ENCODE assay signal across 12 cellular contexts in the genomic region with DNA sequence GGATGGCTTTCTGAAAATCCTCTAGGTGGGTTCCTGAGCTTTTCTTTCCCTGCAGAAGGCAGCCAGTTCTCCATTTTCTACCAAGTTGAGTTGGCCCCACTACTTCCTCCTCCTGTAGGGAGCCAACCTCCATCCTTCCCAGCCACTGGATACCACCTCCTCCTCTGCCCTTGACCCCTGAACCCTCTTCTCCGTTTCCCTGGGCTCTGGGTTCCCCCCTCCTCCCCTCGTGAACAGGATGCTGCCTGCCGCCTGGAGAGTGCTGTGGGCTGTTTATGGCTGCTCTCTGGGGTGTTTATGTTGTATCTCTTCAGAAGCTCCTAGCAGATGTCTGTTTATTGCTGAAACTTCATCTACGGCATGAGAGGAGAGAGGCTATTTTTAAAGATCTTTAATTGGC. TPM values are rescaled to one million over a fixed set of nuclear protein-coding genes. Genes with fewer than 3 reads are reported as not detected.
DNase-seq lines count a peak whose midpoint lies in the region; ATAC-seq, FAIRE-seq and TF ChIP-seq lines count a peak whose summit lies in the region.
"Had no signal": no experiment of that assay in that cellular context is flagged by ENCODE, and none has a peak within 500 bp of the region (broad histone marks: within the 10 kb centered on the region; RNA-seq: fewer than 3 reads in every experiment).

No MANE protein-coding gene starts in this region.

- H2AFZ ChIP-seq in GM12878 (ENCODE audit: control insufficient read depth, low read depth, low read length), result no peak overlapping the region

- no peak for FAIRE-seq in GM12878 (lab: Jason Lieb, UNC)

- H3K9ac ChIP-seq in BLaER1 (no peak overlapping the region), GM12878 (ENCODE audit: control insufficient read depth, insufficient read depth, low read length) (no peak overlapping the region), liver (ENCODE audit: low read depth in 1 of 2, low read length in 2 of 2) (no peak overlapping the region)

- TF ChIP-seq CTCF in HFFc6 (IDR thresholded peaks at IDR 0.05) (no peak), GM12878 (IDR thresholded peaks at IDR 0.05 in 2 of 3, conservative IDR thresholded peaks at IDR 0.05 in 1 of 3; ENCODE audit: control insufficient read depth in 2 of 3, extremely low read depth in 1 of 3, insufficient read depth in 1 of 3, low read depth in 3 of 3, low read length in 3 of 3) (no peak), liver (IDR thresholded peaks at IDR 0.05; ENCODE audit: low read depth, low read length, missing input control) (no peak)

- H3K4me3 ChIP-seq in BLaER1 (no peak overlapping the region), GM12878 (no peak overlapping the region), liver (ENCODE audit: low read depth in 1 of 3, low read length in 3 of 3) (no peak overlapping the region)
- H3K4me3 ChIP-seq: MG63, SK-N-MC had no signal

- WGBS in GM12878 (ENCODE audit: insufficient coverage, insufficient replicate concordance, low lambda C conversion rate, missing lambda C conversion rate), result 29% methylated on average over 4 of the region's 4 CpGs
- WGBS in liver, result 59% methylated on average over 4 of the region's 4 CpGs

- peak overlapping the region; percentile 56 for H3K27ac ChIP-seq in BLaER1
- no peak overlapping the region for H3K27ac ChIP-seq in GM12878 (ENCODE audit: control insufficient read depth, insufficient read depth)
- H3K27ac ChIP-seq in liver (ENCODE audit: low read depth in 1 of 2, low read length in 2 of 2), result no peak overlapping the region
- H3K27ac ChIP-seq: SK-N-MC had no signal

- CTCF ChIA-PET in GM12878 (lab: Yijun Ruan, JAX), result interaction anchor here (1.2 to 1.9 kb wide), 2 partner anchors 118 to 139 kb away, joined by 3 to 9 read pairs; no protein-coding TSS in a partner anchor

- POLR2A ChIA-PET in GM12878 (lab: Charles Lee), result no interaction called here

- H3K27me3 Mint-ChIP-seq in HFFc6 (ENCODE audit: insufficient read depth), result peaks cover 2% of the 10 kb centered on the region; the same call in 1 of the 2 replicates

- 0 out of 2 replicates have a peak, but pooled peaks have one; percentile 18 for TF ChIP-seq RAD21 in GM12878 (IDR thresholded peaks at IDR 0.05; ENCODE audit: insufficient read depth, low read depth, low read length)
- TF ChIP-seq RAD21 in liver (IDR thresholded peaks at IDR 0.05), result no peak

- H3K9me3 Mint-ChIP-seq in HFFc6, result no peaks in the 10 kb centered on the region

- H3K4me1 ChIP-seq in BLaER1, result peaks cover 41% of the 10 kb centered on the region
- no peaks in the 10 kb centered on the region; the same call in 1 of the 2 replicates for H3K4me1 ChIP-seq in GM12878 (ENCODE audit: control insufficient read depth, insufficient read depth, low read length)
- H3K4me1 ChIP-seq in liver (ENCODE audit: control insufficient read depth in 4 of 4, insufficient read depth in 4 of 4, low read length in 3 of 4), result peaks cover 0 to 3% (median 2%) of the 10 kb centered on the region in 4 donors

- SMC1A ChIA-PET in GM12878 (lab: Charles Lee; ENCODE audit: uncharacterized antibody, unreplicated experiment), result interaction anchor here (0.6 to 1.0 kb wide), 2 partner anchors 9 to 18 kb away, joined by 3 read pairs; no protein-coding TSS in a partner anchor

- H3K4me1 Mint-ChIP-seq in HFFc6 (ENCODE audit: low read depth), result peaks cover 91% of the 10 kb centered on the region

- TF ChIP-seq POLR2A in GM12878 (IDR thresholded peaks at IDR 0.05; ENCODE audit: low read depth, low read length), result no peak

- peak overlapping the region; percentile 62 for H3K27ac Mint-ChIP-seq in HFFc6

- no TSS peak for BruUV-seq in GM12878 (replicated peaks; lab: Mats Ljungman, UMichigan)

- H3K4me3 Mint-ChIP-seq in HFFc6, result no peak overlapping the region; the same call in 1 of the 2 replicates

- H3K36me3 ChIP-seq in BLaER1, result no peaks in the 10 kb centered on the region
- no peaks in the 10 kb centered on the region for H3K36me3 ChIP-seq in GM12878 (ENCODE audit: control insufficient read depth in 2 of 2, insufficient read depth in 2 of 2, low read length in 1 of 2)
- H3K36me3 ChIP-seq in liver (ENCODE audit: control insufficient read depth in 4 of 4, insufficient read depth in 3 of 4, low read depth in 1 of 4, low read length in 3 of 4), result peaks cover 0 to 2% (median 0%) of the 10 kb centered on the region in 4 donors

- no peak for ATAC-seq in GM12878
- ATAC-seq in HG02973 (IDR thresholded peaks at IDR 0.05; ENCODE audit: unreplicated experiment), result no peak
- ATAC-seq in HG03139 (IDR thresholded peaks at IDR 0.05; ENCODE audit: unreplicated experiment), result no peak
- no peak for ATAC-seq in HG03521 (IDR thresholded peaks at IDR 0.05; ENCODE audit: unreplicated experiment)

- in situ Hi-C loops in GM12878 (cut with MboI), result no loop called here

- RAD21 ChIA-PET in GM12878 (lab: Charles Lee; ENCODE audit: unreplicated experiment), result no interaction called here

- H3K9me3 ChIP-seq in BLaER1 (no peaks in the 10 kb centered on the region), GM12878 (replicated peaks; ENCODE audit: control insufficient read depth, insufficient read depth, low read length) (no peaks in the 10 kb centered on the region), liver (ENCODE audit: control insufficient read depth in 4 of 4, low read length in 3 of 4) (no peaks in the 10 kb centered on the region)
- H3K9me3 ChIP-seq: MG63 had no signal

- intact Hi-C loops in GM12878 (cut with micrococcal nuclease; ENCODE audit: unreplicated experiment), result no loop called here

- no peaks in the 10 kb centered on the region for H3K79me2 ChIP-seq in GM12878 (ENCODE audit: control insufficient read depth, insufficient read depth, low read length)

- no peak for TF ChIP-seq EP300 in GM12878 (IDR thresholded peaks at IDR 0.05; ENCODE audit: borderline replicate concordance in 1 of 2, control insufficient read depth in 1 of 2, low read depth in 2 of 2, low read length in 2 of 2)

- H3K4me2 ChIP-seq in BLaER1 (peak overlapping the region; percentile 68), GM12878 (ENCODE audit: control insufficient read depth, insufficient read depth) (no peak overlapping the region)

- peaks cover 52% of the 10 kb centered on the region for H3K36me3 Mint-ChIP-seq in HFFc6 (ENCODE audit: low read depth)

- H3K27me3 ChIP-seq in BLaER1 (no peaks in the 10 kb centered on the region), GM12878 (replicated peaks in 1 of 2; ENCODE audit: control insufficient read depth in 2 of 2, insufficient read depth in 2 of 2, low read length in 1 of 2) (no peaks in the 10 kb centered on the region; a peak in 1 of 4 replicates), liver (ENCODE audit: control insufficient read depth in 4 of 4, insufficient read depth in 4 of 4, low read length in 3 of 4) (no peaks in the 10 kb centered on the region)
- H3K27me3 ChIP-seq: MG63 had no signal

- no peaks in the 10 kb centered on the region for H4K20me1 ChIP-seq in BLaER1
- no peaks in the 10 kb centered on the region for H4K20me1 ChIP-seq in GM12878 (ENCODE audit: control insufficient read depth, insufficient read depth)

- DNase-seq in HFFc6 (no peak), GM12878 (ENCODE audit: low read depth, low spot score) (no peak), hepatic stellate cell (ENCODE audit: low spot score) (no peak)
- DNase-seq: activated T-cell treated with anti-CD3 and anti-CD28 coated beads for 4 hours; effector CD4-positive, alpha-beta T cell; MG63 had no signal

TF ChIP-seq in liver, 16 proteins besides CTCF, POLR2A, EP300 and RAD21:
- TF ChIP-seq NR2F2 (IDR thresholded peaks at IDR 0.05) (peak; percentile 40), JUND (IDR thresholded peaks at IDR 0.05) (no peak)

RNA-seq across cellular contexts. Expression of gene MICAL2, which starts 8.6 kb away (rescaled TPM):
- 100 to 1,000 TPM; 199 to 252 (median 233) TPM for total RNA-seq in HFFc6 (2021; fragmentation: NEBNext Ultra II Directional; extraction: Animal tissue kit (Norgen Biotek cat#: 25700))
- total RNA-seq in GM12878 (2013; cell fraction: nucleolus; rRNA removed), result 1.7 and 2.6 TPM in 2 replicates
- total RNA-seq in GM12878 (2014; rRNA removed) (2.2 and 3.4 TPM in 2 replicates), GM12878 (2014; rRNA removed; fragmentation: Illumina TruSeq; extraction: Trizol) (2.9 and 3.6 TPM in 2 replicates), GM12878 (2021) (4.9 and 5.6 TPM in 2 replicates), liver (100 to 1,000 TPM in 1 of 2 donors, 10 to 100 TPM in 1; 65.6 to 113 TPM)
- 0.41 TPM for polyA plus RNA-seq in GM12878 (2011; ENCODE audit: low read depth)
- polyA plus RNA-seq in GM12878 (2011; rRNA removed) (1.3 and 1.8 TPM in 2 replicates), GM12878 (2014; fragmentation: Illumina TruSeq; extraction: Trizol) (1.5 and 2.6 TPM in 2 replicates), GM12878 (2014; fragmentation: Nextera tagmentation; extraction: Ambion mirVana) (1 to 10 TPM in 1 of 2 experiments, under 1 TPM in 1; 0.90 to 1.5 TPM), GM12878 (2014; rRNA removed) (2.0 and 2.5 TPM in 2 replicates), GM12878 (2016; fragmentation: Nextera tagmentation; extraction: Ambion mirVana) (1 to 10 TPM; 1.7 to 2.9 TPM), liver (10 to 100 TPM; 17.5 to 20.3 TPM)
- 0.69 and 1.3 TPM in 2 replicates for polyA plus RNA-seq in GM12878 (2011; cell fraction: cytosol; rRNA removed)
- polyA plus RNA-seq in GM12878 (2011; cell fraction: nucleus; rRNA removed), result 1.3 and 1.9 TPM in 2 replicates
- polyA plus RNA-seq in GM12878 (2012), result 0.27 and 0.81 TPM in 2 replicates
- polyA minus RNA-seq in GM12878 (2011; rRNA and poly(A)+ RNA removed), result 2.8 and 6.8 TPM in 2 replicates
- 1.6 and 1.7 TPM in 2 replicates for polyA minus RNA-seq in GM12878 (2011; cell fraction: cytosol; rRNA and poly(A)+ RNA removed)
- 2.7 and 4.9 TPM in 2 replicates for polyA minus RNA-seq in GM12878 (2011; cell fraction: nucleus; rRNA and poly(A)+ RNA removed)

Comparison
In these comparisons a context has a peak if more than half of its experiments do, and no peak if none do; other contexts are left out.
1. RNA of gene MICAL2, which starts 8.6 kb away (total RNA-seq): 199 to 252 TPM in HFFc6 and 65.6 to 113 TPM in liver; 1.7 to 5.6 TPM in GM12878; every median in the first group is over 10 times any median in the second.